ENCODE assay signal across 8 cellular contexts in the genomic region with DNA sequence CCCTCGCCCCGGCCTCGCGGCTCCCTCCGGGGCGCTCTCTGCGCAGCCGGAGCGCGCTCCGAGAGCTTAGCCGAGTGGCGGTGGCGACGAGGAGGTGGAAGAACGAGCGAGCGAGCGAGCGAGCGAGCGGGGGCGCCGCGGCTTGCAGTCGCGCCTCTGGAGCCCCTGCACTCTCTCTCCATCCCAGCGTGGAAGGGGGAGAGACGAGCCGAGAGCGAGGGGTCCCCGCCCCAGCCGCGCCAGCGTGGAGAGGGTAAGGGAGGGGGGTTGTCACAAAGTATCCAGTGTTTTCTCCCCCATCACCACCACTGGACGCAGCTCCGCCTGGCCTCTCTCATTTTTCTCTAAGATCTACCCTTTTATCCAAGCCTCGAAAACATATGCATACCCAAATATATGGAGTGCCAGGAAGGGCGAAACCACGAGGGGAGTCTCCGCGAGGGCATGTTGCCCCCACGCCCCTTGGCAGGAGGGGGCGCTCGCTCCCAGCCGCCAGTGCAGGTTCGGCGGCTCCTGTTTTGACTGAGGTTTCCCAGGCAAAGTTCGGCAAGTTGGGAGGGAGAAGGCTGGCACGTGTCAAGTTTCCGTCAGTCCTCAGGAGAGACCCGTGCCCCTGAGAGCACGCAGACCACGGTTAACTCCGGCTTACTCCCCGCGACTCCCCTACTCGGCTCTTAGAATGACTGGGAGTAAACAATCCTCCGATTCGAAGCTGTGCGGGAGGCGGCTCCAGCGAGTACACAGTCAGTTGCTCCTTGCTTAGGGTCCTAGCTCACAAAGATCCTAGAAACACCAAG. TPM values are rescaled to one million over a fixed set of nuclear protein-coding genes. Genes with fewer than 3 reads are reported as not detected.
DNase-seq lines count a peak whose midpoint lies in the region; ATAC-seq and TF ChIP-seq lines count a peak whose summit lies in the region.

No MANE protein-coding gene starts in this region.

- no peaks in the 10 kb centered on the region for H3K36me3 ChIP-seq in tibial nerve

- no peak for TF ChIP-seq EP300 in tibial nerve (IDR thresholded peaks at IDR 0.05)

- DNase-seq in D341Med (ENCODE audit: low spot score) (peak; percentile 85), NCI-H1694 (lab: John Stamatoyannopoulos, UW) (peak; percentile 50), cerebellum (ENCODE audit: low spot score) (peak; percentile 72), left lobe of liver (ENCODE audit: low spot score) (no peak), tibial nerve (ENCODE audit: low spot score in 2 of 2) (no peak)

- TF ChIP-seq POLR2A in tibial nerve (IDR thresholded peaks at IDR 0.05), result no peak

- TF ChIP-seq CTCF in tibial nerve (IDR thresholded peaks at IDR 0.05), result peak; percentile 32 to 64 (median 50)

- peaks cover 0 to 45% of the 10 kb centered on the region in 2 donors for H3K27me3 ChIP-seq in tibial nerve

- peak overlapping the region; percentile 34 to 60 (median 40) for H3K4me3 ChIP-seq in tibial nerve

- H3K4me1 ChIP-seq in tibial nerve, result peaks cover 0 to 28% (median 3%) of the 10 kb centered on the region in 4 donors

- no peaks in the 10 kb centered on the region for H3K9me3 ChIP-seq in tibial nerve

- H3K27ac ChIP-seq in tibial nerve, result peak overlapping the region; percentile 42 to 84 (median 70)

- ATAC-seq in left lobe of liver (peak; percentile 81), HG02973 (IDR thresholded peaks at IDR 0.05; ENCODE audit: unreplicated experiment) (no peak), HG03378 (IDR thresholded peaks at IDR 0.05; ENCODE audit: unreplicated experiment) (no peak), GM21381 (IDR thresholded peaks at IDR 0.05; ENCODE audit: unreplicated experiment) (no peak)

- WGBS in tibial nerve, 2 donors, result 2% methylated on average over 46 to 47 of the region's 63 CpGs

RNA-seq across cellular contexts. Expression of gene DAB1, which starts 0.6 kb away (rescaled TPM):
- total RNA-seq in cerebellum (71.6 TPM), left lobe of liver (1.4 TPM), tibial nerve (1 to 10 TPM; 4.0 to 8.3 (median 4.4) TPM)

Comparison
In these comparisons a context has a peak if more than half of its experiments do, and no peak if none do; other contexts are left out.
1. DNase-seq: peak in D341Med (single experiment), NCI-H1694 (single experiment) and cerebellum (single experiment); none in left lobe of liver (single experiment) and tibial nerve (0 of 2).